Comparison of ENCODE assay signal across 24 cellular contexts in the genomic region with DNA sequence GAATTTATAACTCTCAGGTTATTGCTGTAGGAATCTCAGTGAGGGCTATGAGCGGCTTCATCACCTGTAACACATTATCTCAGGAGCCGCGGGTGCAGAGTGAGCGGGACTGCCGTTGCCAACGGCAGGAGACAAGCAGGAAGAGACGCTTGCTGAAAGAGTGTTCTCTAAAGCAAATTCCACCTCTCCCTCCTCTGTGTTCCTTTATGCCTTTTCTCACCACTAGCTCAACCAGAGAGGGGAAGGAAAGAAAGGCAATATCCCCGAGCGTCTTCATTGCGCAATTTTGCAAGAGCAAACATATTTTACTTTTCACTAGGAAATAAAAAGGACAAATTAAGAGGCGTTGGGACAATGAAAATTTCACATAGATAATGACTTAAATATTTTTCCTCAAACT.
"Had no signal": no experiment of that assay in that cellular context is flagged by ENCODE, and none has a peak within 500 bp of the region (broad histone marks: within the 10 kb centered on the region; RNA-seq: fewer than 3 reads in every experiment).

No MANE protein-coding gene starts in this region.

- DNase-seq: activated CD4-positive, alpha-beta T cell treated with anti-CD3 and anti-CD28 coated beads, Interleukin-2, amount 50 U/mL, for 4 hours; activated CD8-positive, alpha-beta memory T cell treated with anti-CD3 and anti-CD28 coated beads for 24 hours; activated CD8-positive, alpha-beta memory T cell treated with anti-CD3 and anti-CD28 coated beads, Interleukin-2, amount 50 U/mL, for 4 hours; activated T-cell treated with anti-CD3 and anti-CD28 coated beads, Interleukin-2, amount 50 U/mL, for 24 hours; adrenal gland; effector memory CD4-positive, alpha-beta T cell; hippocampal formation; kidney glomerular epithelial cell; left ventricle myocardium inferior; natural killer cell; ovary; psoas muscle; stimulated activated CD4-positive, alpha-beta T cell treated with anti-CD3 and anti-CD28 coated beads, Interleukin-12 subunit alpha, Interleukin-12 subunit beta, amount 100 ng/mL, for 4 hours; stimulated activated naive CD8-positive, alpha-beta T cell treated with anti-CD3 and anti-CD28 coated beads, Interleukin-15, amount 100 ng/mL, for 72 hours; tibial artery; WERI-Rb-1 had no signal

- H3K9me3 ChIP-seq: adrenal gland, left ventricle myocardium inferior, ovary, psoas muscle, right atrium auricular region, tibial artery had no signal

- FAIRE-seq: astrocyte, colon, frontal cortex, TTC549 had no signal

- H3K4me3 ChIP-seq: adrenal gland, left ventricle myocardium inferior, ovary, psoas muscle, right atrium auricular region, tibial artery had no signal

- ATAC-seq: activated naive CD4-positive, alpha-beta T cell treated with anti-CD3 and anti-CD28 coated beads, Interleukin-2, amount 50 U/mL, for 72 hours; activated T-helper 17 cell treated with anti-CD3 and anti-CD28 coated beads, Interleukin-2, amount 50 U/mL, for 72 hours; natural killer cell; psoas muscle; stimulated activated effector memory CD8-positive, alpha-beta T cell treated with anti-CD3 and anti-CD28 coated beads, Interleukin-12 subunit alpha, Interleukin-12 subunit beta, amount 100 ng/mL, for 72 hours; stimulated activated naive CD8-positive, alpha-beta T cell treated with anti-CD3 and anti-CD28 coated beads, Interleukin-15, amount 100 ng/mL, for 72 hours had no signal

- H3K27ac ChIP-seq: adrenal gland, left ventricle myocardium inferior, ovary, psoas muscle, right atrium auricular region, tibial artery, WERI-Rb-1 had no signal

- H3K4me1 ChIP-seq: adrenal gland, left ventricle myocardium inferior, psoas muscle, right atrium auricular region, tibial artery had no signal
